ENCODE assay signal across 10 cellular contexts in the genomic region with DNA sequence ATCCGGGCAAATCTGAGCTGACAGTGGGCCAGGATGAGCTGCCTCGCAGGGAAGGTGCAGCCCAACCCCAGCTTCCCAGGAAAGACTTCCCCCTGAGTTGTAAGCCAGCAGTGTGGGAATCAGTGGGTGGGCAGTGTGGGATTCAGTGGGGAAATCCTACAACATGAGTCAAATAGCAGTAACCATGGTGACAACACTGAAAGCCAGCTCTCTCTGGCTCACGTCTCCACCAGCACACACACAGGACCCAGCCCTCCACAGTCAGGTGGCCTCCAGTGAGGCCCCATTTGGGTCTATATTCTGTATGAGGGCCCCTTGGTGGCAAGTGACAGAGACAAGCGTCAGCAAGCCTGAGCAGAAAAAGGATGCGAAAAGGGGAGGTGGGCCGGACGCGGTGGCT. TPM values are rescaled to one million over a fixed set of nuclear protein-coding genes. Genes with fewer than 3 reads are reported as not detected.
DNase-seq lines count a peak whose midpoint lies in the region; ATAC-seq and TF ChIP-seq lines count a peak whose summit lies in the region.
"Had no signal": no experiment of that assay in that cellular context is flagged by ENCODE, and none has a peak within 500 bp of the region (broad histone marks: within the 10 kb centered on the region; RNA-seq: fewer than 3 reads in every experiment).

No MANE protein-coding gene starts in this region.

- H3K27ac Mint-ChIP-seq in activated T-helper 1 cell treated with anti-CD3 and anti-CD28 coated beads, Interleukin-12 subunit alpha, Interleukin-12 subunit beta, Interleukin-2, Interleukin-4 antibody, amounts not matched to agents 30 ng/mL and 10 ng/mL and 1 ng/mL, durations not matched to agents 14 hours and 24 hours and 36 hours = no peak overlapping the region

- peak; percentile 83 for ATAC-seq in omental fat pad (ENCODE audit: low FRiP score)
- ATAC-seq in GM18867 (IDR thresholded peaks at IDR 0.05; ENCODE audit: unreplicated experiment) = no peak
- ATAC-seq in HG03565 (IDR thresholded peaks at IDR 0.05; ENCODE audit: unreplicated experiment) = no peak

- no peak overlapping the region for H3K4me3 ChIP-seq in epithelial cell of esophagus (ENCODE audit: low read length)

- TF ChIP-seq CTCF in AG09319 (IDR thresholded peaks at IDR 0.05; ENCODE audit: low read depth, low read length) (no peak), epithelial cell of esophagus (IDR thresholded peaks at IDR 0.05; ENCODE audit: insufficient read depth, low read depth, low read length, missing control alignments) (no peak), omental fat pad (IDR thresholded peaks at IDR 0.05) (no peak)

- peaks cover 22% of the 10 kb centered on the region for H3K27me3 Mint-ChIP-seq in activated T-helper 1 cell treated with anti-CD3 and anti-CD28 coated beads, Interleukin-12 subunit alpha, Interleukin-12 subunit beta, Interleukin-2, Interleukin-4 antibody, amounts not matched to agents 30 ng/mL and 10 ng/mL and 1 ng/mL, durations not matched to agents 14 hours and 24 hours and 36 hours (ENCODE audit: insufficient read depth)

- intact Hi-C loops in activated T-helper 1 cell treated with anti-CD3 and anti-CD28 coated beads, Interleukin-12 subunit alpha, Interleukin-12 subunit beta, Interleukin-2, Interleukin-4 antibody, amounts not matched to agents 30 ng/mL and 10 ng/mL and 1 ng/mL, durations not matched to agents 14 hours and 24 hours and 36 hours (cut with micrococcal nuclease) = no loop called here

- peak; percentile 60 for DNase-seq in AG09319 (ENCODE audit: extremely low read depth, low read depth)
- DNase-seq in NCI-H226 = peak; percentile 74
- DNase-seq in epithelial cell of esophagus (ENCODE audit: low read depth) = peak; percentile 69
- no peak for DNase-seq in omental fat pad (ENCODE audit: low spot score)
- no peak for DNase-seq in activated T-helper 1 cell treated with anti-CD3 and anti-CD28 coated beads, Interleukin-12 subunit alpha, Interleukin-12 subunit beta, Interleukin-2, Interleukin-4 antibody, amounts not matched to agents 30 ng/mL and 10 ng/mL and 1 ng/mL, durations not matched to agents 14 hours and 24 hours and 36 hours (ENCODE audit: low spot score)
- DNase-seq in mucosa of gallbladder (ENCODE audit: low spot score) = no peak
- DNase-seq: central memory CD4-positive, alpha-beta T cell; GDM1 had no signal

- H3K9me3 Mint-ChIP-seq in activated T-helper 1 cell treated with anti-CD3 and anti-CD28 coated beads, Interleukin-12 subunit alpha, Interleukin-12 subunit beta, Interleukin-2, Interleukin-4 antibody, amounts not matched to agents 30 ng/mL and 10 ng/mL and 1 ng/mL, durations not matched to agents 14 hours and 24 hours and 36 hours = no peaks in the 10 kb centered on the region

- no peaks in the 10 kb centered on the region for H3K36me3 Mint-ChIP-seq in activated T-helper 1 cell treated with anti-CD3 and anti-CD28 coated beads, Interleukin-12 subunit alpha, Interleukin-12 subunit beta, Interleukin-2, Interleukin-4 antibody, amounts not matched to agents 30 ng/mL and 10 ng/mL and 1 ng/mL, durations not matched to agents 14 hours and 24 hours and 36 hours (ENCODE audit: low read depth)

- no peak overlapping the region for H3K4me3 Mint-ChIP-seq in activated T-helper 1 cell treated with anti-CD3 and anti-CD28 coated beads, Interleukin-12 subunit alpha, Interleukin-12 subunit beta, Interleukin-2, Interleukin-4 antibody, amounts not matched to agents 30 ng/mL and 10 ng/mL and 1 ng/mL, durations not matched to agents 14 hours and 24 hours and 36 hours

- H3K4me1 Mint-ChIP-seq in activated T-helper 1 cell treated with anti-CD3 and anti-CD28 coated beads, Interleukin-12 subunit alpha, Interleukin-12 subunit beta, Interleukin-2, Interleukin-4 antibody, amounts not matched to agents 30 ng/mL and 10 ng/mL and 1 ng/mL, durations not matched to agents 14 hours and 24 hours and 36 hours (ENCODE audit: low read depth) = peaks cover 11% of the 10 kb centered on the region

RNA-seq across cellular contexts. Expression of a gene that starts 6.0 kb away (rescaled TPM):
- total RNA-seq in omental fat pad (100 to 1,000 TPM; 325 to 450 (median 349) TPM), mucosa of gallbladder (256 TPM)
- total RNA-seq in activated T-helper 1 cell treated with anti-CD3 and anti-CD28 coated beads, Interleukin-12 subunit alpha, Interleukin-12 subunit beta, Interleukin-2, Interleukin-4 antibody, amounts not matched to agents 30 ng/mL and 10 ng/mL and 1 ng/mL, durations not matched to agents 14 hours and 24 hours and 36 hours = 10.4 and 12.0 TPM in 2 replicates

Comparison
In these comparisons a context has a peak if more than half of its experiments do, and no peak if none do; other contexts are left out.
1. DNase-seq: peak in AG09319 (single experiment), NCI-H226 (single experiment) and epithelial cell of esophagus (single experiment); none in omental fat pad (single experiment), activated T-helper 1 cell treated with anti-CD3 and anti-CD28 coated beads, Interleukin-12 subunit alpha, Interleukin-12 subunit beta, Interleukin-2, Interleukin-4 antibody, amounts not matched to agents 30 ng/mL and 10 ng/mL and 1 ng/mL, durations not matched to agents 14 hours and 24 hours and 36 hours (single experiment) and mucosa of gallbladder (single experiment).
2. RNA of a gene that starts 6.0 kb away (total RNA-seq): 325 to 450 TPM in omental fat pad and 256 TPM in mucosa of gallbladder (single experiment); 10.4 to 12.0 TPM in activated T-helper 1 cell treated with anti-CD3 and anti-CD28 coated beads, Interleukin-12 subunit alpha, Interleukin-12 subunit beta, Interleukin-2, Interleukin-4 antibody, amounts not matched to agents 30 ng/mL and 10 ng/mL and 1 ng/mL, durations not matched to agents 14 hours and 24 hours and 36 hours; every median in the first group is over 10 times any median in the second.